1 cellular context compared by ENCODE assay signal in genomic region chrX:22109442-22109841, GRCh38.
TF ChIP-seq lines count a peak whose summit lies in the region.

No MANE protein-coding gene starts in this region.

TF ChIP-seq in IMR-90, 13 proteins besides CTCF, POLR2A, EP300 and RAD21:
- no peak for TF ChIP-seq CHD1 (IDR thresholded peaks at IDR 0.05; ENCODE audit: low read depth, low read length)
- TF ChIP-seq USF2 (IDR thresholded peaks at IDR 0.05; ENCODE audit: low read depth, low read length), result no peak
- no peak for TF ChIP-seq CEBPB (IDR thresholded peaks at IDR 0.05; ENCODE audit: low read depth, low read length)
- no peak for TF ChIP-seq NFE2L2 (IDR thresholded peaks at IDR 0.05; ENCODE audit: low read depth, low read length)
- TF ChIP-seq RCOR1 (IDR thresholded peaks at IDR 0.05; ENCODE audit: insufficient replicate concordance, low read length), result no peak
- TF ChIP-seq MAZ (IDR thresholded peaks at IDR 0.05; ENCODE audit: borderline replicate concordance, low read depth, low read length), result no peak
- no peak for TF ChIP-seq MAFK (IDR thresholded peaks at IDR 0.05; ENCODE audit: low read depth, low read length)
